Comparison of ENCODE assay signal across 9 cellular contexts in genomic region chr3:196111939-196112386, GRCh38. TPM values are rescaled to one million over a fixed set of nuclear protein-coding genes. Genes with fewer than 3 reads are reported as not detected.
DNase-seq lines count a peak whose midpoint lies in the region; ATAC-seq and TF ChIP-seq lines count a peak whose summit lies in the region.
"Had no signal": no experiment of that assay in that cellular context is flagged by ENCODE, and none has a peak within 500 bp of the region (broad histone marks: within the 10 kb centered on the region; RNA-seq: fewer than 3 reads in every experiment).

No MANE protein-coding gene starts in this region.

- H3K9me3 Mint-ChIP-seq in activated T-helper 17 cell treated with anti-CD3 and anti-CD28 coated beads, Interleukin-2, amount 50 U/mL, for 72 hours = no peaks in the 10 kb centered on the region

- DNase-seq in GM13976 (ENCODE audit: low spot score) (peak; percentile 70), left cardiac atrium (no peak), midbrain (lab: John Stamatoyannopoulos, UW) (no peak)
- DNase-seq in stimulated activated CD4-positive, alpha-beta T cell treated with anti-CD3 and anti-CD28 coated beads, Interleukin-4, amount 100 ng/mL, for 24 hours = peak; percentile 31
- DNase-seq: NCI-H1930, WERI-Rb-1 had no signal

- no peak for TF ChIP-seq CTCF in GM13976 (IDR thresholded peaks at IDR 0.05; ENCODE audit: borderline replicate concordance, control extremely low read depth, extremely low read depth, insufficient read depth, missing control alignments)

- in situ Hi-C loops in GM13976 (cut with MboI; ENCODE audit: low sequenced_read_pairs, unreplicated experiment) = no loop called here

- peak; percentile 42 for ATAC-seq in HG03439 (IDR thresholded peaks at IDR 0.05; ENCODE audit: unreplicated experiment)
- peak; percentile 89 for ATAC-seq in activated T-helper 17 cell treated with anti-CD3 and anti-CD28 coated beads, Interleukin-2, amount 50 U/mL, for 72 hours (replicated peaks)
- no peak for ATAC-seq in HG02884 (IDR thresholded peaks at IDR 0.05; ENCODE audit: unreplicated experiment)
- no peak for ATAC-seq in left cardiac atrium

- peak overlapping the region; percentile 80 for H3K4me3 Mint-ChIP-seq in activated T-helper 17 cell treated with anti-CD3 and anti-CD28 coated beads, Interleukin-2, amount 50 U/mL, for 72 hours

- intact Hi-C loops in left cardiac atrium (cut with DNase I) = no loop called here

- H3K36me3 Mint-ChIP-seq in activated T-helper 17 cell treated with anti-CD3 and anti-CD28 coated beads, Interleukin-2, amount 50 U/mL, for 72 hours (ENCODE audit: low read depth) = no peaks in the 10 kb centered on the region

- peak overlapping the region; percentile 93 for H3K27ac Mint-ChIP-seq in activated T-helper 17 cell treated with anti-CD3 and anti-CD28 coated beads, Interleukin-2, amount 50 U/mL, for 72 hours

- H3K27me3 Mint-ChIP-seq in activated T-helper 17 cell treated with anti-CD3 and anti-CD28 coated beads, Interleukin-2, amount 50 U/mL, for 72 hours = no peaks in the 10 kb centered on the region

- no peaks in the 10 kb centered on the region for H3K4me1 Mint-ChIP-seq in activated T-helper 17 cell treated with anti-CD3 and anti-CD28 coated beads, Interleukin-2, amount 50 U/mL, for 72 hours

RNA-seq across cellular contexts. Expression of gene TFRC, which starts 30.1 kb away (rescaled TPM):
- 100 to 1,000 TPM; 376 to 800 TPM for total RNA-seq in activated T-helper 17 cell treated with anti-CD3 and anti-CD28 coated beads, Interleukin-2, amount 50 U/mL, for 72 hours
- total RNA-seq in left cardiac atrium = 100 to 1,000 TPM in 1 of 2 donors, 10 to 100 TPM in 1; 63.7 to 256 TPM

Comparison
In these comparisons a context has a peak if more than half of its experiments do, and no peak if none do; other contexts are left out.
1. DNase-seq: peak in GM13976 (single experiment) and stimulated activated CD4-positive, alpha-beta T cell treated with anti-CD3 and anti-CD28 coated beads, Interleukin-4, amount 100 ng/mL, for 24 hours (single experiment); none in left cardiac atrium (single experiment) and midbrain (single experiment).
2. ATAC-seq: peak in HG03439 (single experiment) and activated T-helper 17 cell treated with anti-CD3 and anti-CD28 coated beads, Interleukin-2, amount 50 U/mL, for 72 hours (single experiment); none in HG02884 (single experiment) and left cardiac atrium (0 of 2).